Comparison of ENCODE assay signal across 19 cellular contexts in genomic region chr12:54940695-54941315, GRCh38.
"Had no signal": no experiment of that assay in that cellular context is flagged by ENCODE, and none has a peak within 500 bp of the region (broad histone marks: within the 10 kb centered on the region; RNA-seq: fewer than 3 reads in every experiment).

No MANE protein-coding gene starts in this region.

- DNase-seq: activated CD4-positive, alpha-beta T cell treated with anti-CD3 and anti-CD28 coated beads for 1 hour; activated CD4-positive, alpha-beta T cell treated with anti-CD3 and anti-CD28 coated beads, Interleukin-2, amount 50 U/mL, for 1 hour; activated effector memory CD4-positive, alpha-beta T cell treated with Interleukin-2 at 50 U/mL for 16 hours; activated naive CD4-positive, alpha-beta T cell treated with Interleukin-2 at 50 U/mL for 16 hours; aorta; body of pancreas; cerebellar nuclear complex; cortex of kidney; left cardiac atrium; natural killer cell; stimulated activated CD4-positive, alpha-beta T cell treated with anti-CD3 and anti-CD28 coated beads, Interleukin-12 subunit alpha, Interleukin-12 subunit beta, amount 100 ng/mL, for 4 hours; stimulated activated CD4-positive, alpha-beta T cell treated with anti-CD3 and anti-CD28 coated beads, Interleukin-4, amount 100 ng/mL, for 1 hour; T-helper 17 cell; T1000; trophoblast cell had no signal

- ATAC-seq: body of pancreas, natural killer cell, sciatic nerve, T-helper 17 cell, WTC11 had no signal

- H3K27ac ChIP-seq: body of pancreas, skin epidermis, thoracic aorta had no signal
